2 cellular contexts compared by ENCODE assay signal in the genomic region with DNA sequence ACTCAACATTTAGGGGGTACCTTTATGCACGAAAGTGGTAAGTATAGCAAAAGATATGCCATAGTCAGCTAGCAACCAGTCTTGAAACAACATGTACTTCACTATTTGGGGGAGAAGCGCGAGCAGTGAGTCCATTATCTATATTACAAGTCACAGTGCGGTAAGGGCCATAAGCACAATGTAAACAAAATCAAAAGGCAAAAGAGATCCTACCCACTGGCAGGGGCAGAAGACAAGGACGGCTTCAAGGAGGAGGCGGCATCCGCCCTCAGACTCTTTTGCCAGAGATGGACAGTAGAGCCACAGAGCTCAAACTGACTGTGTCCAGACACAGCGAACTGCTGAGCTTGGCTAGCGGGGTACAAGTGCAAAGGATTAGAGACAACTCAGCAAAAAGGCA.
TF ChIP-seq lines count a peak whose summit lies in the region.

No MANE protein-coding gene starts in this region.

TF ChIP-seq in liver, 16 proteins besides CTCF, POLR2A, EP300 and RAD21:
- TF ChIP-seq, protein P1, sequence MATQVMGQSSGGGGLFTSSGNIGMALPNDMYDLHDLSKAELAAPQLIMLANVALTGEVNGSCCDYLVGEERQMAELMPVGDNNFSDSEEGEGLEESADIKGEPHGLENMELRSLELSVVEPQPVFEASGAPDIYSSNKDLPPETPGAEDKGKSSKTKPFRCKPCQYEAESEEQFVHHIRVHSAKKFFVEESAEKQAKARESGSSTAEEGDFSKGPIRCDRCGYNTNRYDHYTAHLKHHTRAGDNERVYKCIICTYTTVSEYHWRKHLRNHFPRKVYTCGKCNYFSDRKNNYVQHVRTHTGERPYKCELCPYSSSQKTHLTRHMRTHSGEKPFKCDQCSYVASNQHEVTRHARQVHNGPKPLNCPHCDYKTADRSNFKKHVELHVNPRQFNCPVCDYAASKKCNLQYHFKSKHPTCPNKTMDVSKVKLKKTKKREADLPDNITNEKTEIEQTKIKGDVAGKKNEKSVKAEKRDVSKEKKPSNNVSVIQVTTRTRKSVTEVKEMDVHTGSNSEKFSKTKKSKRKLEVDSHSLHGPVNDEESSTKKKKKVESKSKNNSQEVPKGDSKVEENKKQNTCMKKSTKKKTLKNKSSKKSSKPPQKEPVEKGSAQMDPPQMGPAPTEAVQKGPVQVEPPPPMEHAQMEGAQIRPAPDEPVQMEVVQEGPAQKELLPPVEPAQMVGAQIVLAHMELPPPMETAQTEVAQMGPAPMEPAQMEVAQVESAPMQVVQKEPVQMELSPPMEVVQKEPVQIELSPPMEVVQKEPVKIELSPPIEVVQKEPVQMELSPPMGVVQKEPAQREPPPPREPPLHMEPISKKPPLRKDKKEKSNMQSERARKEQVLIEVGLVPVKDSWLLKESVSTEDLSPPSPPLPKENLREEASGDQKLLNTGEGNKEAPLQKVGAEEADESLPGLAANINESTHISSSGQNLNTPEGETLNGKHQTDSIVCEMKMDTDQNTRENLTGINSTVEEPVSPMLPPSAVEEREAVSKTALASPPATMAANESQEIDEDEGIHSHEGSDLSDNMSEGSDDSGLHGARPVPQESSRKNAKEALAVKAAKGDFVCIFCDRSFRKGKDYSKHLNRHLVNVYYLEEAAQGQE (IDR thresholded peaks at IDR 0.05): no peak
- no peak for TF ChIP-seq FOXA2 (IDR thresholded peaks at IDR 0.05)
- TF ChIP-seq, protein P2, sequence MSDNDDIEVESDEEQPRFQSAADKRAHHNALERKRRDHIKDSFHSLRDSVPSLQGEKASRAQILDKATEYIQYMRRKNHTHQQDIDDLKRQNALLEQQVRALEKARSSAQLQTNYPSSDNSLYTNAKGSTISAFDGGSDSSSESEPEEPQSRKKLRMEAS (IDR thresholded peaks at IDR 0.05): no peak
- TF ChIP-seq, protein P3, sequence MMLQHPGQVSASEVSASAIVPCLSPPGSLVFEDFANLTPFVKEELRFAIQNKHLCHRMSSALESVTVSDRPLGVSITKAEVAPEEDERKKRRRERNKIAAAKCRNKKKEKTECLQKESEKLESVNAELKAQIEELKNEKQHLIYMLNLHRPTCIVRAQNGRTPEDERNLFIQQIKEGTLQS (IDR thresholded peaks at IDR 0.05): no peak
- TF ChIP-seq YY1 (IDR thresholded peaks at IDR 0.05): no peak
- TF ChIP-seq, protein P4, sequence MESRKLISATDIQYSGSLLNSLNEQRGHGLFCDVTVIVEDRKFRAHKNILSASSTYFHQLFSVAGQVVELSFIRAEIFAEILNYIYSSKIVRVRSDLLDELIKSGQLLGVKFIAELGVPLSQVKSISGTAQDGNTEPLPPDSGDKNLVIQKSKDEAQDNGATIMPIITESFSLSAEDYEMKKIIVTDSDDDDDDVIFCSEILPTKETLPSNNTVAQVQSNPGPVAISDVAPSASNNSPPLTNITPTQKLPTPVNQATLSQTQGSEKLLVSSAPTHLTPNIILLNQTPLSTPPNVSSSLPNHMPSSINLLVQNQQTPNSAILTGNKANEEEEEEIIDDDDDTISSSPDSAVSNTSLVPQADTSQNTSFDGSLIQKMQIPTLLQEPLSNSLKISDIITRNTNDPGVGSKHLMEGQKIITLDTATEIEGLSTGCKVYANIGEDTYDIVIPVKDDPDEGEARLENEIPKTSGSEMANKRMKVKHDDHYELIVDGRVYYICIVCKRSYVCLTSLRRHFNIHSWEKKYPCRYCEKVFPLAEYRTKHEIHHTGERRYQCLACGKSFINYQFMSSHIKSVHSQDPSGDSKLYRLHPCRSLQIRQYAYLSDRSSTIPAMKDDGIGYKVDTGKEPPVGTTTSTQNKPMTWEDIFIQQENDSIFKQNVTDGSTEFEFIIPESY (IDR thresholded peaks at IDR 0.05): no peak
- no peak for TF ChIP-seq NR2F2 (IDR thresholded peaks at IDR 0.05)
- TF ChIP-seq SP1 (IDR thresholded peaks at IDR 0.05): no peak

TF ChIP-seq in WTC11, 78 proteins besides CTCF, POLR2A, EP300 and RAD21 (continued from another document):
- TF ChIP-seq, protein P5, sequence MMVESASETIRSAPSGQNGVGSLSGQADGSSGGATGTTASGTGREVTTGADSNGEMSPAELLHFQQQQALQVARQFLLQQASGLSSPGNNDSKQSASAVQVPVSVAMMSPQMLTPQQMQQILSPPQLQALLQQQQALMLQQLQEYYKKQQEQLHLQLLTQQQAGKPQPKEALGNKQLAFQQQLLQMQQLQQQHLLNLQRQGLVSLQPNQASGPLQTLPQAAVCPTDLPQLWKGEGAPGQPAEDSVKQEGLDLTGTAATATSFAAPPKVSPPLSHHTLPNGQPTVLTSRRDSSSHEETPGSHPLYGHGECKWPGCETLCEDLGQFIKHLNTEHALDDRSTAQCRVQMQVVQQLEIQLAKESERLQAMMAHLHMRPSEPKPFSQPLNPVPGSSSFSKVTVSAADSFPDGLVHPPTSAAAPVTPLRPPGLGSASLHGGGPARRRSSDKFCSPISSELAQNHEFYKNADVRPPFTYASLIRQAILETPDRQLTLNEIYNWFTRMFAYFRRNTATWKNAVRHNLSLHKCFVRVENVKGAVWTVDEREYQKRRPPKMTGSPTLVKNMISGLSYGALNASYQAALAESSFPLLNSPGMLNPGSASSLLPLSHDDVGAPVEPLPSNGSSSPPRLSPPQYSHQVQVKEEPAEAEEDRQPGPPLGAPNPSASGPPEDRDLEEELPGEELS (CRISPR knock-in tag; IDR thresholded peaks at IDR 0.05): no peak
- TF ChIP-seq CREB1 (CRISPR knock-in tag; IDR thresholded peaks at IDR 0.05) (no peak), TP53 (CRISPR knock-in tag; IDR thresholded peaks at IDR 0.05) (no peak)
TF ChIP-seq in WTC11: peak in this region for 0.
